ENCODE assay signal across 12 cellular contexts in genomic region chr2:150476213-150476740, GRCh38. TPM values are rescaled to one million over a fixed set of nuclear protein-coding genes. Genes with fewer than 3 reads are reported as not detected.
A peak's percentile ranks its signal among the peaks of the same experiment; 100 is the strongest.
DNase-seq lines count a peak whose midpoint lies in the region; ATAC-seq, FAIRE-seq and TF ChIP-seq lines count a peak whose summit lies in the region.
"Had no signal": no experiment of that assay in that cellular context is flagged by ENCODE, and none has a peak within 500 bp of the region (broad histone marks: within the 10 kb centered on the region; RNA-seq: fewer than 3 reads in every experiment).

No MANE protein-coding gene starts in this region.

- TF ChIP-seq CTCF in astrocyte (IDR thresholded peaks at IDR 0.05; ENCODE audit: insufficient read depth, low read depth, low read length) (no peak), gastrocnemius medialis (IDR thresholded peaks at IDR 0.05 in 4 of 5, conservative IDR thresholded peaks at IDR 0.05 in 1 of 5) (no peak), BE2C (IDR thresholded peaks at IDR 0.05; ENCODE audit: low read depth, low read length) (no peak)

- in situ Hi-C loops in gastrocnemius medialis (cut with MboI; ENCODE audit: low sequenced_read_pairs in 4 of 4), result loop anchor here in 1 of 4 donors (25.0 kb wide), 1 partner anchor 664 kb away; no protein-coding TSS in a partner anchor

- no peaks in the 10 kb centered on the region for H3K27me3 ChIP-seq in BLaER1 treated with 17β-estradiol and CSF1 and Interleukin-3, amounts not matched to agents 10 nM and 100 nM
- H3K27me3 ChIP-seq in astrocyte (ENCODE audit: insufficient read depth, low read length) (no peaks in the 10 kb centered on the region), gastrocnemius medialis (no peaks in the 10 kb centered on the region), BE2C (no peaks in the 10 kb centered on the region)

- ATAC-seq in left ventricle myocardium superior, result peak; percentile 21
- ATAC-seq in gastrocnemius medialis, result no peak
- no peak for ATAC-seq in HG03045 (IDR thresholded peaks at IDR 0.05; ENCODE audit: unreplicated experiment)

- H3K4me1 Mint-ChIP-seq in astrocyte (ENCODE audit: low read depth, unreplicated experiment), result peaks cover 87% of the 10 kb centered on the region
- H3K4me1 Mint-ChIP-seq: activated naive CD4-positive, alpha-beta T cell treated with anti-CD3 and anti-CD28 coated beads, Interleukin-2, amount 10 ng/mL, durations not matched to agents 7 days and 5 days had no signal

- no peaks in the 10 kb centered on the region for H3K9me3 ChIP-seq in BLaER1 treated with 17β-estradiol and CSF1 and Interleukin-3, amounts not matched to agents 10 nM and 100 nM (replicated peaks in 1 of 11)
- H3K9me3 ChIP-seq in astrocyte (ENCODE audit: insufficient read depth, low read depth, low read length) (no peaks in the 10 kb centered on the region), gastrocnemius medialis (no peaks in the 10 kb centered on the region), BE2C (no peaks in the 10 kb centered on the region)

- no peak overlapping the region for H3K4me3 Mint-ChIP-seq in astrocyte (ENCODE audit: unreplicated experiment)
- H3K4me3 Mint-ChIP-seq: activated naive CD4-positive, alpha-beta T cell treated with anti-CD3 and anti-CD28 coated beads, Interleukin-2, amount 10 ng/mL, durations not matched to agents 7 days and 5 days had no signal

- H3K27ac Mint-ChIP-seq in astrocyte (ENCODE audit: unreplicated experiment), result peak overlapping the region; percentile 67
- H3K27ac Mint-ChIP-seq: activated naive CD4-positive, alpha-beta T cell treated with anti-CD3 and anti-CD28 coated beads, Interleukin-2, amount 10 ng/mL, durations not matched to agents 7 days and 5 days had no signal

- H3K4me2 ChIP-seq in BLaER1 treated with 17β-estradiol and CSF1 and Interleukin-3, amounts not matched to agents 10 nM and 100 nM, result peak overlapping the region in 7 of 11 experiments; percentile 17 to 83 (median 30); a peak in 13 of 22 replicates
- peak overlapping the region; percentile 75 for H3K4me2 ChIP-seq in astrocyte (ENCODE audit: low read length)

- no peak overlapping the region for H3K4me3 ChIP-seq in BLaER1 treated with 17β-estradiol and CSF1 and Interleukin-3, amounts not matched to agents 10 nM and 100 nM
- H3K4me3 ChIP-seq in astrocyte (ENCODE audit: insufficient read depth, low read depth, low read length), result no peak overlapping the region
- no peak overlapping the region for H3K4me3 ChIP-seq in gastrocnemius medialis
- H3K4me3 ChIP-seq in BE2C (ENCODE audit: low read depth, low read length), result no peak overlapping the region

- peaks cover 27% of the 10 kb centered on the region for H3K36me3 Mint-ChIP-seq in astrocyte (ENCODE audit: low read depth, unreplicated experiment)
- H3K36me3 Mint-ChIP-seq: activated naive CD4-positive, alpha-beta T cell treated with anti-CD3 and anti-CD28 coated beads, Interleukin-2, amount 10 ng/mL, durations not matched to agents 7 days and 5 days had no signal

- peaks cover 5 to 85% (median 15%) of the 10 kb centered on the region in 10 experiments; a peak in 18 of 20 replicates for H3K4me1 ChIP-seq in BLaER1 treated with 17β-estradiol and CSF1 and Interleukin-3, amounts not matched to agents 10 nM and 100 nM
- peaks cover 90% of the 10 kb centered on the region for H3K4me1 ChIP-seq in astrocyte (ENCODE audit: insufficient read depth, low read length)
- H3K4me1 ChIP-seq in gastrocnemius medialis, result peaks cover 54 to 64% of the 10 kb centered on the region in 2 donors
- H3K4me1 ChIP-seq in BE2C, result no peaks in the 10 kb centered on the region

- H3K9me3 Mint-ChIP-seq in astrocyte (ENCODE audit: unreplicated experiment), result no peaks in the 10 kb centered on the region
- H3K9me3 Mint-ChIP-seq: activated naive CD4-positive, alpha-beta T cell treated with anti-CD3 and anti-CD28 coated beads, Interleukin-2, amount 10 ng/mL, durations not matched to agents 7 days and 5 days had no signal

- no peak for TF ChIP-seq POLR2A in gastrocnemius medialis (IDR thresholded peaks at IDR 0.05)

- no peak overlapping the region for H3K9ac ChIP-seq in BLaER1 treated with 17β-estradiol and CSF1 and Interleukin-3, amounts not matched to agents 10 nM and 100 nM
- peak overlapping the region; percentile 71 for H3K9ac ChIP-seq in astrocyte (ENCODE audit: low read length)

- H3K79me2 ChIP-seq in astrocyte (ENCODE audit: insufficient read depth, low read length), result peaks cover 97% of the 10 kb centered on the region

- peak; percentile 55 for FAIRE-seq in astrocyte (lab: Jason Lieb, UNC)

- H2AFZ ChIP-seq in astrocyte (ENCODE audit: low read depth, low read length), result no peak overlapping the region

- H4K20me1 ChIP-seq in BLaER1 treated with 17β-estradiol and CSF1 and Interleukin-3, amounts not matched to agents 10 nM and 100 nM, result peaks cover 0 to 94% (median 0%) of the 10 kb centered on the region in 11 experiments; a peak in 7 of 22 replicates
- H4K20me1 ChIP-seq in astrocyte (ENCODE audit: insufficient read depth, low read length), result peaks cover 59% of the 10 kb centered on the region

- DNase-seq in astrocyte (ENCODE audit: low read depth) (no peak), left ventricle myocardium superior (no peak), gastrocnemius medialis (no peak), BE2C (no peak), NCI-H774 (lab: John Stamatoyannopoulos, UW) (no peak), globus pallidus (ENCODE audit: low spot score) (no peak)
- DNase-seq: activated CD4-positive, alpha-beta T cell treated with anti-CD3 and anti-CD28 coated beads for 48 hours; activated naive CD4-positive, alpha-beta T cell treated with anti-CD3 and anti-CD28 coated beads, Interleukin-2, amount 10 ng/mL, durations not matched to agents 7 days and 5 days; NCI-H446 treated with DMSO at 0.1 percent for 48 hours; stimulated activated naive CD4-positive, alpha-beta T cell had no signal

- intact Hi-C loops in left ventricle myocardium superior (cut with micrococcal nuclease), result no loop called here
- intact Hi-C loops in gastrocnemius medialis (cut with DNase I; ENCODE audit: low total_unique reads), result no loop called here

- H3K27me3 Mint-ChIP-seq in astrocyte (ENCODE audit: low read depth, unreplicated experiment), result no peaks in the 10 kb centered on the region
- H3K27me3 Mint-ChIP-seq: activated naive CD4-positive, alpha-beta T cell treated with anti-CD3 and anti-CD28 coated beads, Interleukin-2, amount 10 ng/mL, durations not matched to agents 7 days and 5 days had no signal

- H3K36me3 ChIP-seq in BLaER1 treated with 17β-estradiol and CSF1 and Interleukin-3, amounts not matched to agents 10 nM and 100 nM, result peaks cover 0 to 65% (median 0%) of the 10 kb centered on the region in 11 experiments; a peak in 6 of 22 replicates
- H3K36me3 ChIP-seq in astrocyte (ENCODE audit: insufficient read depth, low read length) (peaks cover 54% of the 10 kb centered on the region), gastrocnemius medialis (no peaks in the 10 kb centered on the region), BE2C (peaks cover 17% of the 10 kb centered on the region)

- H3K27ac ChIP-seq in BLaER1 treated with 17β-estradiol and CSF1 and Interleukin-3, amounts not matched to agents 10 nM and 100 nM, result no peak overlapping the region
- H3K27ac ChIP-seq in astrocyte (ENCODE audit: low read depth, low read length) (peak overlapping the region; percentile 79), gastrocnemius medialis (peak overlapping the region; percentile 53 to 65 (median 58))

RNA-seq across cellular contexts. Expression of gene RND3, which starts 11.2 kb away (rescaled TPM):
- total RNA-seq in astrocyte (92.0 and 117 TPM in 2 replicates), left ventricle myocardium superior (25.1 TPM), gastrocnemius medialis (10 to 100 TPM in 3 of 4 donors, 1 to 10 TPM in 1; 2.1 to 14.9 (median 12.3) TPM)
- 49.1 TPM for polyA plus RNA-seq in BE2C (2012; ENCODE audit: insufficient read depth, insufficient read length, low read depth)

Comparison
In these comparisons a context has a peak if more than half of its experiments do, and no peak if none do; other contexts are left out.
1. H3K27ac ChIP-seq: peak in astrocyte (single experiment) and gastrocnemius medialis (4 of 4); none in BLaER1 treated with 17β-estradiol and CSF1 and Interleukin-3, amounts not matched to agents 10 nM and 100 nM (0 of 11).